In the genomic region with DNA sequence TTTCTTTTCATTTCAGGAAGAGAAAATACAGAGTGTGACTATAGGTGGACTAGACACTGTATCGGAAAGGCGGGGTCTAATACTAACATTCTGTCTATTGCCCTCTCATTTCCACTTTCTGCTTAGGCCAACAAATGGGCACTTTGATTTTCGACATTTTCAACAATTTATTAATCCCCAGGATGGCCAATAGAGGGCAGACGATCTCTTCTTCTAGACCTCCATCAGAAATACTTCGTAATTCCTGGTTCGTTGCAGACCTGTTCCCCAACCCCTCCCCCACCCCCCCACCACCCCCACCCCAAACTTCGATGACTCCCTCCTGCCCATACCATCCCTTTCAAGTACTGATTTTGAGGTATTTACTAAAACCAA, we compare ENCODE assay signal across 8 cellular contexts. TPM values are rescaled to one million over a fixed set of nuclear protein-coding genes. Genes with fewer than 3 reads are reported as not detected.
DNase-seq lines count a peak whose midpoint lies in the region; ATAC-seq and TF ChIP-seq lines count a peak whose summit lies in the region.

No MANE protein-coding gene starts in this region.

- no peak for ATAC-seq in GM21360 (IDR thresholded peaks at IDR 0.05; ENCODE audit: unreplicated experiment)

- no peak overlapping the region for H3K4me3 ChIP-seq in brain microvascular endothelial cell (ENCODE audit: low read depth, low read length)

- no peak overlapping the region for H3K27ac ChIP-seq in brain microvascular endothelial cell

- DNase-seq in A172 (ENCODE audit: low spot score) (peak; percentile 85), GM03348 (ENCODE audit: low spot score) (peak; percentile 48), NCI-H2196 treated with DMSO at 0.1 percent for 48 hours (lab: John Stamatoyannopoulos, UW; ENCODE audit: unreplicated experiment) (peak; percentile 31), brain microvascular endothelial cell (no peak), lung microvascular endothelial cell (ENCODE audit: low read depth in 2 of 2) (peak; percentile 70 to 80), mesenteric fat pad (ENCODE audit: low spot score) (no peak)
- DNase-seq in activated effector memory CD4-positive, alpha-beta T cell treated with anti-CD3 and anti-CD28 coated beads, Interleukin-2, amount 50 U/mL, for 16 hours = no peak

- H3K27me3 ChIP-seq in brain microvascular endothelial cell (replicated peaks) = no peaks in the 10 kb centered on the region

- peak; percentile 62 for TF ChIP-seq CTCF in brain microvascular endothelial cell (IDR thresholded peaks at IDR 0.05; ENCODE audit: low read depth, low read length, missing control alignments)

- in situ Hi-C loops in brain microvascular endothelial cell (cut with HindIII; ENCODE audit: low pct_ligation_motif_present, low sequenced_read_pairs) = no loop called here

- H3K36me3 ChIP-seq in brain microvascular endothelial cell (replicated peaks) = no peaks in the 10 kb centered on the region

RNA-seq across cellular contexts. Expression of gene CRIM1, which starts 3.6 kb away (rescaled TPM):
- total RNA-seq in A172 (2014; rRNA removed; shearing (Covaris generic)) = 395 and 406 TPM in 2 replicates
- total RNA-seq in lung microvascular endothelial cell = 420 and 583 TPM in 2 replicates
- total RNA-seq in mesenteric fat pad = 230 TPM

Comparison
In these comparisons a context has a peak if more than half of its experiments do, and no peak if none do; other contexts are left out.
1. DNase-seq: peak in A172 (single experiment), GM03348 (single experiment), NCI-H2196 treated with DMSO at 0.1 percent for 48 hours (single experiment) and lung microvascular endothelial cell (2 of 2); none in brain microvascular endothelial cell (single experiment), mesenteric fat pad (single experiment) and activated effector memory CD4-positive, alpha-beta T cell treated with anti-CD3 and anti-CD28 coated beads, Interleukin-2, amount 50 U/mL, for 16 hours (single experiment).